In genomic region chr2:48200591-48201293, GRCh38 we compare ENCODE assay signal across 17 cellular contexts.
DNase-seq lines count a peak whose midpoint lies in the region; ATAC-seq and TF ChIP-seq lines count a peak whose summit lies in the region.
"Had no signal": no experiment of that assay in that cellular context is flagged by ENCODE, and none has a peak within 500 bp of the region (broad histone marks: within the 10 kb centered on the region; RNA-seq: fewer than 3 reads in every experiment).

No MANE protein-coding gene starts in this region.

- peak in 1 of 2 donors; percentile 28 for DNase-seq in foreskin keratinocyte
- no peak for DNase-seq in RPMI8226
- DNase-seq in omental fat pad (ENCODE audit: low spot score) = no peak
- no peak for DNase-seq in KBM-7
- DNase-seq: activated CD8-positive, alpha-beta T cell treated with anti-CD3 and anti-CD28 coated beads, Interleukin-2, amount 10 ng/mL, durations not matched to agents 7 days and 5 days; amniotic stem cell; DMS53; NCI-H1436; NCI-H510A had no signal

- no peaks in the 10 kb centered on the region for H3K27me3 ChIP-seq in foreskin keratinocyte
- H3K27me3 ChIP-seq: right atrium auricular region had no signal

- in situ Hi-C loops in KBM-7 (cut with MboI; ENCODE audit: low pct_unique_long_range_greater_than_20kb, low sequenced_read_pairs) = no loop called here

- TF ChIP-seq CTCF in foreskin keratinocyte (conservative IDR thresholded peaks at IDR 0.05) = no peak
- TF ChIP-seq CTCF in omental fat pad (IDR thresholded peaks at IDR 0.05) = no peak

- peaks cover 1% of the 10 kb centered on the region for H3K4me1 ChIP-seq in foreskin keratinocyte
- H3K4me1 ChIP-seq: right atrium auricular region had no signal

- peak; percentile 51 for ATAC-seq in GM18867 (IDR thresholded peaks at IDR 0.05; ENCODE audit: unreplicated experiment)
- peak; percentile 55 for ATAC-seq in GM21717 (IDR thresholded peaks at IDR 0.05; ENCODE audit: unreplicated experiment)
- peak; percentile 40 for ATAC-seq in HG03520 (IDR thresholded peaks at IDR 0.05; ENCODE audit: unreplicated experiment)
- ATAC-seq in foreskin keratinocyte = peak; percentile 66
- no peak for ATAC-seq in omental fat pad (ENCODE audit: low FRiP score)
- no peak for ATAC-seq in HG03571 (IDR thresholded peaks at IDR 0.05; ENCODE audit: unreplicated experiment)
- ATAC-seq: activated CD8-positive, alpha-beta T cell treated with anti-CD3 and anti-CD28 coated beads, Interleukin-2, amount 10 ng/mL, durations not matched to agents 7 days and 5 days; activated T-helper 17 cell treated with anti-CD3 and anti-CD28 coated beads, Interleukin-2, amount 50 U/mL, for 72 hours; Panc1 had no signal

- H3K27ac ChIP-seq in foreskin keratinocyte = no peak overlapping the region
- H3K27ac ChIP-seq: right atrium auricular region, VCaP had no signal

Comparison
In these comparisons a context has a peak if more than half of its experiments do, and no peak if none do; other contexts are left out.
1. ATAC-seq: peak in GM18867 (single experiment), GM21717 (single experiment), HG03520 (single experiment) and foreskin keratinocyte (single experiment); none in omental fat pad (single experiment) and HG03571 (single experiment).